Comparison of ENCODE assay signal across 1 cellular context in genomic region chr22:31056986-31057599, GRCh38.
TF ChIP-seq lines count a peak whose summit lies in the region.

No MANE protein-coding gene starts in this region.

TF ChIP-seq in IMR-90, 13 proteins besides CTCF, POLR2A, EP300 and RAD21 (continued from another document):
- TF ChIP-seq MAFK (IDR thresholded peaks at IDR 0.05; ENCODE audit: low read depth, low read length) (no peak), CEBPB (IDR thresholded peaks at IDR 0.05; ENCODE audit: low read depth, low read length) (no peak), FOS (IDR thresholded peaks at IDR 0.05; ENCODE audit: low read depth, low read length) (no peak), NFE2L2 (IDR thresholded peaks at IDR 0.05; ENCODE audit: low read depth, low read length) (no peak), RFX5 (IDR thresholded peaks at IDR 0.05; ENCODE audit: low read depth, low read length) (no peak), BHLHE40 (IDR thresholded peaks at IDR 0.05; ENCODE audit: low read depth, low read length) (no peak), ELK1 (IDR thresholded peaks at IDR 0.05; ENCODE audit: borderline replicate concordance, low read depth, low read length) (no peak), RCOR1 (IDR thresholded peaks at IDR 0.05; ENCODE audit: insufficient replicate concordance, low read length) (no peak), MXI1 (IDR thresholded peaks at IDR 0.05; ENCODE audit: borderline replicate concordance, low read depth, low read length) (no peak)
